In the genomic region with DNA sequence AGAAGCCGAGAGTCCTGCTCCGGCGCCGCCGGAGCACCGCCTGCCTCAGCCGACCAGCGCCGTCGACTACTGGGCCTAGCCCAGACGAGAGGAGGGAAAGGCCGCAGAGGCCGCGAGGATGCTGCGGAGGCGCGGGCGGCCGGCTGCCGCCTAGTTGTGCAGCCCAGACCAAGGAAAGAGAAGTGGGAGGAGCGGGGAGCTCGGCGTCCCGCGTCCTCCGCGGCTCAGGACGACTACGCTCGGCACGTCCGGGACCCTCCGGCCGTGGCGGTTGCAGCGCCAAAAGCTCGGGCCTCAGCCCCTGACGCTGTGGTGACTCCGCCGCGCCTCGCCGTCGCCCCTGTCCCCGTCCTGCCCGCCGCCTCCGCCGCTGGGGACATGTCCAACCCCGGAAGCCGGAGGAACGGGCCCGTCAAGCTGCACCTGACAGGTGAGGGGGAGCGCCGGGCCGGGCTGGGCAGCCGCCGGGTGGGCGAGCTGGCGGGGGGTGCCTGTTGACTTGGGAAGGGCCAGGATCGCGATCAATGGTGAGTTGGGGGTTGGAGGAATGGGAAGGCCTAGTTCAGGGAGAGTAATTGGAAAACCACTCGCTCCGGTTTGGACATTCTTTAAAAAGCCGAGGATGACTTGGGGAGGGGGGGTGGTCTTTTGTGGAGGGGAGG, we compare ENCODE assay signal across 8 cellular contexts. TPM values are rescaled to one million over a fixed set of nuclear protein-coding genes. Genes with fewer than 3 reads are reported as not detected.
A peak's percentile ranks its signal among the peaks of the same experiment; 100 is the strongest.
DNase-seq lines count a peak whose midpoint lies in the region; ATAC-seq and TF ChIP-seq lines count a peak whose summit lies in the region.

No MANE protein-coding gene starts in this region.

- peak overlapping the region; percentile 79 for H3K4me2 ChIP-seq in osteoblast (ENCODE audit: insufficient read depth, low read length)

- no peaks in the 10 kb centered on the region for H3K36me3 ChIP-seq in cardiac muscle cell
- peaks cover 11% of the 10 kb centered on the region for H3K36me3 ChIP-seq in osteoblast (ENCODE audit: insufficient read depth, low read length)
- H3K36me3 ChIP-seq in testis (ENCODE audit: low read depth, missing control alignments), result no peaks in the 10 kb centered on the region

- H3K9me3 Mint-ChIP-seq in HFFc6, result no peaks in the 10 kb centered on the region
- H3K9me3 Mint-ChIP-seq in activated naive CD8-positive, alpha-beta T cell treated with anti-CD3 and anti-CD28 coated beads, Interleukin-2, amount 10 ng/mL, durations not matched to agents 7 days and 5 days, result no peaks in the 10 kb centered on the region

- 0 to 6% methylated on average over 6 to 46 of the region's 65 CpGs for WGBS in testis, 2 donors

- H3K79me2 ChIP-seq in osteoblast (ENCODE audit: insufficient read depth, low read length), result peaks cover 14% of the 10 kb centered on the region

- H3K27ac Mint-ChIP-seq in HFFc6, result peak overlapping the region; percentile 76
- peak overlapping the region; percentile 55 for H3K27ac Mint-ChIP-seq in activated naive CD8-positive, alpha-beta T cell treated with anti-CD3 and anti-CD28 coated beads, Interleukin-2, amount 10 ng/mL, durations not matched to agents 7 days and 5 days

- intact Hi-C loops in testis (cut with DNase I; ENCODE audit: low total_unique reads), result loop anchor here (10.0 kb wide), 1 partner anchor 206 kb away; no protein-coding TSS in a partner anchor

- no peak for TF ChIP-seq CTCF in HFFc6 (IDR thresholded peaks at IDR 0.05)
- TF ChIP-seq CTCF in cardiac muscle cell (IDR thresholded peaks at IDR 0.05; ENCODE audit: low read depth, low read length), result no peak
- TF ChIP-seq CTCF in osteoblast (IDR thresholded peaks at IDR 0.05; ENCODE audit: extremely low read depth, low read depth, low read length), result no peak
- no peak for TF ChIP-seq CTCF in testis (IDR thresholded peaks at IDR 0.05)

- peak overlapping the region; percentile 90 for H2AFZ ChIP-seq in osteoblast (ENCODE audit: low read length)

- H3K4me3 Mint-ChIP-seq in HFFc6, result peak overlapping the region; percentile 84
- H3K4me3 Mint-ChIP-seq in activated naive CD8-positive, alpha-beta T cell treated with anti-CD3 and anti-CD28 coated beads, Interleukin-2, amount 10 ng/mL, durations not matched to agents 7 days and 5 days, result peak overlapping the region; percentile 86

- peak overlapping the region; percentile 32 for H3K4me3 ChIP-seq in cardiac muscle cell
- peak overlapping the region; percentile 82 for H3K4me3 ChIP-seq in osteoblast (ENCODE audit: insufficient read depth, low read length)
- peak overlapping the region; percentile 71 to 78 for H3K4me3 ChIP-seq in testis

- H3K4me1 ChIP-seq in cardiac muscle cell (ENCODE audit: low read depth), result no peaks in the 10 kb centered on the region
- H3K4me1 ChIP-seq in osteoblast (ENCODE audit: insufficient read depth, low read length), result peaks cover 26% of the 10 kb centered on the region
- H3K4me1 ChIP-seq in testis, result peaks cover 7% of the 10 kb centered on the region

- H3K4me1 Mint-ChIP-seq in HFFc6 (ENCODE audit: low read depth), result peaks cover 56% of the 10 kb centered on the region
- peaks cover 12% of the 10 kb centered on the region for H3K4me1 Mint-ChIP-seq in activated naive CD8-positive, alpha-beta T cell treated with anti-CD3 and anti-CD28 coated beads, Interleukin-2, amount 10 ng/mL, durations not matched to agents 7 days and 5 days

- H3K27ac ChIP-seq in cardiac muscle cell (no peak overlapping the region), osteoblast (ENCODE audit: low read depth, low read length) (peak overlapping the region; percentile 26), testis (peak overlapping the region; percentile 86 to 89)

- H3K36me3 Mint-ChIP-seq in HFFc6 (ENCODE audit: low read depth), result peaks cover 36% of the 10 kb centered on the region
- no peaks in the 10 kb centered on the region for H3K36me3 Mint-ChIP-seq in activated naive CD8-positive, alpha-beta T cell treated with anti-CD3 and anti-CD28 coated beads, Interleukin-2, amount 10 ng/mL, durations not matched to agents 7 days and 5 days

- H4K20me1 ChIP-seq in osteoblast (ENCODE audit: insufficient read depth, low read length), result no peaks in the 10 kb centered on the region

- TF ChIP-seq POLR2A in testis (IDR thresholded peaks at IDR 0.05), result no peak

- H3K27me3 ChIP-seq in cardiac muscle cell, result peaks cover 43% of the 10 kb centered on the region
- no peaks in the 10 kb centered on the region for H3K27me3 ChIP-seq in osteoblast (ENCODE audit: insufficient read depth, low read length)
- no peaks in the 10 kb centered on the region for H3K27me3 ChIP-seq in testis

- POLR2A ChIA-PET in activated naive CD8-positive, alpha-beta T cell treated with anti-CD3 and anti-CD28 coated beads, Interleukin-2, amount 10 ng/mL, durations not matched to agents 7 days and 5 days (lab: Charles Lee), result interaction anchor here (0.7 to 2.0 kb wide), 4 partner anchors 37 to 198 kb away, joined by 3 to 9 read pairs (median 3); a partner anchor contains a TSS

- no peaks in the 10 kb centered on the region; the same call in 1 of the 2 replicates for H3K27me3 Mint-ChIP-seq in HFFc6 (ENCODE audit: insufficient read depth)
- peaks cover 32% of the 10 kb centered on the region for H3K27me3 Mint-ChIP-seq in activated naive CD8-positive, alpha-beta T cell treated with anti-CD3 and anti-CD28 coated beads, Interleukin-2, amount 10 ng/mL, durations not matched to agents 7 days and 5 days

- DNase-seq in DMS79 (lab: John Stamatoyannopoulos, UW) (peak; percentile 60), HFFc6 (peak; percentile 46), RPMI8226 (peak; percentile 57), cardiac muscle cell (ENCODE audit: low read depth in 1 of 2, low spot score in 1 of 2) (peak; percentile 65 to 79), osteoblast (ENCODE audit: insufficient read length, low spot score, missing footprints) (peak; percentile 91), testis (peak; percentile 43), OCI-M1 (lab: John Stamatoyannopoulos, UW) (no peak)
- DNase-seq in activated naive CD8-positive, alpha-beta T cell treated with anti-CD3 and anti-CD28 coated beads, Interleukin-2, amount 10 ng/mL, durations not matched to agents 7 days and 5 days, result peak; percentile 69

- peak; percentile 69 for ATAC-seq in activated naive CD8-positive, alpha-beta T cell treated with anti-CD3 and anti-CD28 coated beads, Interleukin-2, amount 10 ng/mL, durations not matched to agents 7 days and 5 days (ENCODE audit: low read depth)

- H3K9me3 ChIP-seq in cardiac muscle cell (ENCODE audit: low read depth), result no peaks in the 10 kb centered on the region
- no peaks in the 10 kb centered on the region for H3K9me3 ChIP-seq in osteoblast (ENCODE audit: low read depth, low read length)
- H3K9me3 ChIP-seq in testis, result no peaks in the 10 kb centered on the region

RNA-seq across cellular contexts. Expression of a gene that starts 37.7 kb away (rescaled TPM):
- 10 to 100 TPM; 10.4 to 12.1 (median 11.8) TPM for total RNA-seq in HFFc6 (2021; fragmentation: NEBNext Ultra II Directional; extraction: Animal tissue kit (Norgen Biotek cat#: 25700))
- 1 to 10 TPM; 8.0 to 8.7 TPM for total RNA-seq in activated naive CD8-positive, alpha-beta T cell treated with anti-CD3 and anti-CD28 coated beads, Interleukin-2, amount 10 ng/mL, durations not matched to agents 7 days and 5 days
- total RNA-seq in cardiac muscle cell (2.6 and 4.1 TPM in 2 replicates), osteoblast (10.6 and 11.2 TPM in 2 replicates), testis (10 to 100 TPM; 20.6 to 24.2 TPM)
- polyA plus RNA-seq in cardiac muscle cell (1.3 and 1.4 TPM in 2 replicates), testis (ENCODE audit: insufficient read depth, low read depth, low replicate concordance) (12.9 TPM)

Comparison
In these comparisons a context has a peak if more than half of its experiments do, and no peak if none do; other contexts are left out.
1. H3K4me3 ChIP-seq: peak in every context shown above with its lines; median percentile 82 in osteoblast; 74 in testis; 32 in cardiac muscle cell.